1 cellular context compared by ENCODE assay signal in the genomic region with DNA sequence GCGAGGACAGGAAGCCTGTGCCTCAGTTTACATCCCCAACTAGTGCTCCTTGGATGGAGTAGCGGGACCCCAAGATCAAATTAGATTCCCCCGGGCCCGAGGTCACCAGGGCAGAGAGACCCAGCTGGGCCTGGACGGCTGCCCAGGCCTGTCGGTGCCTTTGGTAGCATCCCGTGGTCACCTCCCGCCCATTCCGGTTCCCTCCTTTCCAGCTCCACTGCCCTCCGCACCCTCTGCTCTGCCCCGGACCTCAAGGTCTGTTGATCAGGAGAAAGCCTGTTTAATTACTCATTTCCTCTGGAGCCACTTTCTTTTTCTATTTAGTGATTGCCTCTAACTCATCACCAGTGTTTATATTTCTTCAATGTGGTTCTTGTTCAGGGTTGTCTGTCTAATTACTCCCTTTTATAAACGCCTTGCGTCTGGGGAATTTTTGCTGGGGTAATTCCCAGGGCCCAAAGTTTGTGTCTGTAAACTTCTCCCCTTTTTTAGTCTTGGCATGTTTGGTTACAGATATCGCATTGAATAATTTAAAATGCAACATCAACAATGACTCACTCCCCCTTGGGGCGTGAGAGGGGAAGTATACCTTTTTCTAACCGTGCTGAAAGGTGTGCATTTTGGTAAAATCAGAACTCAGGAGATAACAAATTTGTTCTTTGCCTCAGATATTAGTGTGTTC.
A peak's percentile ranks its signal among the peaks of the same experiment; 100 is the strongest.
TF ChIP-seq lines count a peak whose summit lies in the region.

No MANE protein-coding gene starts in this region.

TF ChIP-seq in HepG2, 621 proteins besides CTCF, POLR2A, EP300 and RAD21 (continued from another document):
- TF ChIP-seq, protein P1, sequence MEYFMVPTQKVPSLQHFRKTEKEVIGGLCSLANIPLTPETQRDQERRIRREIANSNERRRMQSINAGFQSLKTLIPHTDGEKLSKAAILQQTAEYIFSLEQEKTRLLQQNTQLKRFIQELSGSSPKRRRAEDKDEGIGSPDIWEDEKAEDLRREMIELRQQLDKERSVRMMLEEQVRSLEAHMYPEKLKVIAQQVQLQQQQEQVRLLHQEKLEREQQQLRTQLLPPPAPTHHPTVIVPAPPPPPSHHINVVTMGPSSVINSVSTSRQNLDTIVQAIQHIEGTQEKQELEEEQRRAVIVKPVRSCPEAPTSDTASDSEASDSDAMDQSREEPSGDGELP (IDR thresholded peaks at IDR 0.05; ENCODE audit: borderline replicate concordance, low read depth) = peak; percentile 71; the same call in 1 of the 2 replicates
- 0 out of 2 replicates have a peak, but pooled peaks have one; percentile 16 for TF ChIP-seq PHF21A (CRISPR knock-in tag; IDR thresholded peaks at IDR 0.05)
- no peak for TF ChIP-seq TBX3 (IDR thresholded peaks at IDR 0.05; ENCODE audit: borderline replicate concordance)
- TF ChIP-seq ZNF800 (CRISPR knock-in tag; IDR thresholded peaks at IDR 0.05) = peak; percentile 57; the same call in 1 of the 2 replicates
- TF ChIP-seq KLF9 (CRISPR knock-in tag; IDR thresholded peaks at IDR 0.05; ENCODE audit: low read depth) = no peak
- TF ChIP-seq ZNF773 (CRISPR knock-in tag; IDR thresholded peaks at IDR 0.05; ENCODE audit: borderline replicate concordance) = no peak
- TF ChIP-seq FOSL2 (CRISPR knock-in tag; IDR thresholded peaks at IDR 0.05) = peak; percentile 23; the same call in 1 of the 2 replicates
- TF ChIP-seq ZFP90 (CRISPR knock-in tag; IDR thresholded peaks at IDR 0.05; ENCODE audit: borderline replicate concordance) = no peak
